In genomic region chr1:111511362-111511761, GRCh38 we compare ENCODE assay signal across 2 cellular contexts.
TF ChIP-seq lines count a peak whose summit lies in the region.

No MANE protein-coding gene starts in this region.

TF ChIP-seq in HepG2, 621 proteins besides CTCF, POLR2A, EP300 and RAD21:
- peak; percentile 70; the same call in 1 of the 2 replicates for TF ChIP-seq RAD51 (IDR thresholded peaks at IDR 0.05; ENCODE audit: borderline replicate concordance)
- no peak for TF ChIP-seq KDM4B (CRISPR knock-in tag; IDR thresholded peaks at IDR 0.05)
- 0 out of 2 replicates have a peak, but pooled peaks have one; percentile 3 for TF ChIP-seq MAFF (IDR thresholded peaks at IDR 0.05; ENCODE audit: low read depth, low read length)
- TF ChIP-seq MAFK (conservative IDR thresholded peaks at IDR 0.05 in 1 of 2, IDR thresholded peaks at IDR 0.05 in 1 of 2; ENCODE audit: low read length in 2 of 2): 0 out of 4 replicates have a peak, but pooled peaks of 1 of the 2 experiments have one; percentile 4
- TF ChIP-seq, protein P1, sequence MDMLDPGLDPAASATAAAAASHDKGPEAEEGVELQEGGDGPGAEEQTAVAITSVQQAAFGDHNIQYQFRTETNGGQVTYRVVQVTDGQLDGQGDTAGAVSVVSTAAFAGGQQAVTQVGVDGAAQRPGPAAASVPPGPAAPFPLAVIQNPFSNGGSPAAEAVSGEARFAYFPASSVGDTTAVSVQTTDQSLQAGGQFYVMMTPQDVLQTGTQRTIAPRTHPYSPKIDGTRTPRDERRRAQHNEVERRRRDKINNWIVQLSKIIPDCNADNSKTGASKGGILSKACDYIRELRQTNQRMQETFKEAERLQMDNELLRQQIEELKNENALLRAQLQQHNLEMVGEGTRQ (IDR thresholded peaks at IDR 0.05; ENCODE audit: low read depth, low read length): peak; percentile 44; the same call in 1 of the 2 replicates
- TF ChIP-seq, protein P1 (CRISPR knock-in tag; IDR thresholded peaks at IDR 0.05; ENCODE audit: borderline replicate concordance): no peak
- TF ChIP-seq SAFB2 (CRISPR knock-in tag; IDR thresholded peaks at IDR 0.05; ENCODE audit: borderline replicate concordance, low read depth): no peak
- no peak for TF ChIP-seq CEBPZ (IDR thresholded peaks at IDR 0.05; ENCODE audit: low read length)
- TF ChIP-seq, protein P2, sequence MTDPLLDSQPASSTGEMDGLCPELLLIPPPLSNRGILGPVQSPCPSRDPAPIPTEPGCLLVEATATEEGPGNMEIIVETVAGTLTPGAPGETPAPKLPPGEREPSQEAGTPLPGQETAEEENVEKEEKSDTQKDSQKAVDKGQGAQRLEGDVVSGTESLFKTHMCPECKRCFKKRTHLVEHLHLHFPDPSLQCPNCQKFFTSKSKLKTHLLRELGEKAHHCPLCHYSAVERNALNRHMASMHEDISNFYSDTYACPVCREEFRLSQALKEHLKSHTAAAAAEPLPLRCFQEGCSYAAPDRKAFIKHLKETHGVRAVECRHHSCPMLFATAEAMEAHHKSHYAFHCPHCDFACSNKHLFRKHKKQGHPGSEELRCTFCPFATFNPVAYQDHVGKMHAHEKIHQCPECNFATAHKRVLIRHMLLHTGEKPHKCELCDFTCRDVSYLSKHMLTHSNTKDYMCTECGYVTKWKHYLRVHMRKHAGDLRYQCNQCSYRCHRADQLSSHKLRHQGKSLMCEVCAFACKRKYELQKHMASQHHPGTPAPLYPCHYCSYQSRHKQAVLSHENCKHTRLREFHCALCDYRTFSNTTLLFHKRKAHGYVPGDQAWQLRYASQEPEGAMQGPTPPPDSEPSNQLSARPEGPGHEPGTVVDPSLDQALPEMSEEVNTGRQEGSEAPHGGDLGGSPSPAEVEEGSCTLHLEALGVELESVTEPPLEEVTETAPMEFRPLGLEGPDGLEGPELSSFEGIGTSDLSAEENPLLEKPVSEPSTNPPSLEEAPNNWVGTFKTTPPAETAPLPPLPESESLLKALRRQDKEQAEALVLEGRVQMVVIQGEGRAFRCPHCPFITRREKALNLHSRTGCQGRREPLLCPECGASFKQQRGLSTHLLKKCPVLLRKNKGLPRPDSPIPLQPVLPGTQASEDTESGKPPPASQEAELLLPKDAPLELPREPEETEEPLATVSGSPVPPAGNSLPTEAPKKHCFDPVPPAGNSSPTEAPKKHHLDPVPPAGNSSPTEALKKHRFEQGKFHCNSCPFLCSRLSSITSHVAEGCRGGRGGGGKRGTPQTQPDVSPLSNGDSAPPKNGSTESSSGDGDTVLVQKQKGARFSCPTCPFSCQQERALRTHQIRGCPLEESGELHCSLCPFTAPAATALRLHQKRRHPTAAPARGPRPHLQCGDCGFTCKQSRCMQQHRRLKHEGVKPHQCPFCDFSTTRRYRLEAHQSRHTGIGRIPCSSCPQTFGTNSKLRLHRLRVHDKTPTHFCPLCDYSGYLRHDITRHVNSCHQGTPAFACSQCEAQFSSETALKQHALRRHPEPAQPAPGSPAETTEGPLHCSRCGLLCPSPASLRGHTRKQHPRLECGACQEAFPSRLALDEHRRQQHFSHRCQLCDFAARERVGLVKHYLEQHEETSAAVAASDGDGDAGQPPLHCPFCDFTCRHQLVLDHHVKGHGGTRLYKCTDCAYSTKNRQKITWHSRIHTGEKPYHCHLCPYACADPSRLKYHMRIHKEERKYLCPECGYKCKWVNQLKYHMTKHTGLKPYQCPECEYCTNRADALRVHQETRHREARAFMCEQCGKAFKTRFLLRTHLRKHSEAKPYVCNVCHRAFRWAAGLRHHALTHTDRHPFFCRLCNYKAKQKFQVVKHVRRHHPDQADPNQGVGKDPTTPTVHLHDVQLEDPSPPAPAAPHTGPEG (CRISPR knock-in tag; IDR thresholded peaks at IDR 0.05): no peak

TF ChIP-seq in K562, 482 proteins besides CTCF, POLR2A, EP300 and RAD21:
- TF ChIP-seq TOE1 (IDR thresholded peaks at IDR 0.05; ENCODE audit: borderline replicate concordance) (peak; percentile 49; the same call in 1 of the 2 replicates), TOE1 (CRISPR knock-in tag; IDR thresholded peaks at IDR 0.05; ENCODE audit: borderline replicate concordance, low read depth) (no peak), ZNF695 (CRISPR knock-in tag; IDR thresholded peaks at IDR 0.05) (no peak), ZNF347 (CRISPR knock-in tag; IDR thresholded peaks at IDR 0.05; ENCODE audit: low read depth) (no peak), TAF9B (IDR thresholded peaks at IDR 0.05; ENCODE audit: partially characterized antibody) (no peak), ZNF316 (IDR thresholded peaks at IDR 0.05) (0 out of 2 replicates have a peak, but pooled peaks have one; percentile 19), RAD51 (IDR thresholded peaks at IDR 0.05; ENCODE audit: borderline replicate concordance, low read depth) (peak; percentile 71), CBFA2T2 (conservative IDR thresholded peaks at IDR 0.05) (0 out of 2 replicates have a peak, but pooled peaks have one; percentile 10), C11orf30 (IDR thresholded peaks at IDR 0.05; ENCODE audit: low read depth) (peak; percentile 17; the same call in 1 of the 2 replicates)
- TF ChIP-seq, protein P3, sequence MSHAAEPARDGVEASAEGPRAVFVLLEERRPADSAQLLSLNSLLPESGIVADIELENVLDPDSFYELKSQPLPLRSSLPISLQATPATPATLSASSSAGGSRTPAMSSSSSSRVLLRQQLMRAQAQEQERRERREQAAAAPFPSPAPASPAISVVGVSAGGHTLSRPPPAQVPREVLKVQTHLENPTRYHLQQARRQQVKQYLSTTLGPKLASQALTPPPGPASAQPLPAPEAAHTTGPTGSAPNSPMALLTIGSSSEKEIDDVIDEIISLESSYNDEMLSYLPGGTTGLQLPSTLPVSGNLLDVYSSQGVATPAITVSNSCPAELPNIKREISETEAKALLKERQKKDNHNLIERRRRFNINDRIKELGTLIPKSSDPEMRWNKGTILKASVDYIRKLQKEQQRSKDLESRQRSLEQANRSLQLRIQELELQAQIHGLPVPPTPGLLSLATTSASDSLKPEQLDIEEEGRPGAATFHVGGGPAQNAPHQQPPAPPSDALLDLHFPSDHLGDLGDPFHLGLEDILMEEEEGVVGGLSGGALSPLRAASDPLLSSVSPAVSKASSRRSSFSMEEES (CRISPR knock-in tag; IDR thresholded peaks at IDR 0.05): peak; percentile 77
